Comparison of ENCODE assay signal across 22 cellular contexts in genomic region chr5:177212242-177212641, GRCh38.
"Had no signal": no experiment of that assay in that cellular context is flagged by ENCODE, and none has a peak within 500 bp of the region (broad histone marks: within the 10 kb centered on the region; RNA-seq: fewer than 3 reads in every experiment).

No MANE protein-coding gene starts in this region.

- H3K9me3 ChIP-seq: colonic mucosa, heart right ventricle, neutrophil, pancreas, psoas muscle, right atrium auricular region, spleen, thoracic aorta, upper lobe of right lung had no signal

- H3K4me3 Mint-ChIP-seq: naive thymus-derived CD4-positive, alpha-beta T cell had no signal

- H3K27ac ChIP-seq: colonic mucosa, heart right ventricle, neutrophil, pancreas, psoas muscle, right atrium auricular region, spleen, thoracic aorta, upper lobe of right lung had no signal

- H3K4me1 ChIP-seq: colonic mucosa, heart right ventricle, pancreas, right atrium auricular region, upper lobe of right lung had no signal

- ATAC-seq: activated naive CD4-positive, alpha-beta T cell treated with anti-CD3 and anti-CD28 coated beads, Interleukin-2, amount 50 U/mL, for 72 hours; heart right ventricle; left colon; naive thymus-derived CD4-positive, alpha-beta T cell; pancreas; psoas muscle; upper lobe of right lung had no signal

- DNase-seq: activated CD4-positive, alpha-beta T cell treated with anti-CD3 and anti-CD28 coated beads for 1 hour; activated CD4-positive, alpha-beta T cell treated with anti-CD3 and anti-CD28 coated beads, Interleukin-2, amount 50 U/mL, for 4 hours; activated gamma-delta T cell; amniotic stem cell; colonic mucosa; heart right ventricle; islet precursor cell; left colon; naive thymus-derived CD4-positive, alpha-beta T cell; pancreas; psoas muscle; spleen; stimulated activated CD4-positive, alpha-beta T cell treated with anti-CD3 and anti-CD28 coated beads, Interleukin-4, amount 100 ng/mL, for 1 hour; stimulated activated naive CD4-positive, alpha-beta T cell treated with Interleukin-2 at 50 U/mL for 16 hours; T-helper 1 cell; upper lobe of right lung had no signal

- FAIRE-seq: bronchial epithelial cell, pancreas, TTC549 had no signal

- H3K9me3 Mint-ChIP-seq: activated naive CD4-positive, alpha-beta T cell treated with anti-CD3 and anti-CD28 coated beads, Interleukin-2, amount 50 U/mL, for 72 hours had no signal

- H3K4me3 ChIP-seq: colonic mucosa, heart right ventricle, pancreas, psoas muscle, right atrium auricular region, spleen, thoracic aorta, upper lobe of right lung had no signal

- H3K27me3 ChIP-seq: colonic mucosa, heart right ventricle, neutrophil, pancreas, right atrium auricular region, spleen, upper lobe of right lung had no signal

- H3K27me3 Mint-ChIP-seq: naive thymus-derived CD4-positive, alpha-beta T cell had no signal
